Comparison of ENCODE assay signal across 13 cellular contexts in genomic region chr10:132175907-132176581, GRCh38. TPM values are rescaled to one million over a fixed set of nuclear protein-coding genes. Genes with fewer than 3 reads are reported as not detected.
DNase-seq lines count a peak whose midpoint lies in the region; ATAC-seq and TF ChIP-seq lines count a peak whose summit lies in the region.
"Had no signal": no experiment of that assay in that cellular context is flagged by ENCODE, and none has a peak within 500 bp of the region (broad histone marks: within the 10 kb centered on the region; RNA-seq: fewer than 3 reads in every experiment).

No MANE protein-coding gene starts in this region.

- H3K4me3 Mint-ChIP-seq in activated CD4-positive, alpha-beta T cell treated with anti-CD3 and anti-CD28 coated beads for 36 hours, result no peak overlapping the region
- H3K4me3 Mint-ChIP-seq in activated CD4-positive, alpha-beta T cell treated with anti-CD3 and anti-CD28 coated beads, Interleukin-2, amount 10 ng/mL, durations not matched to agents 24 days and 14 days, result no peak overlapping the region
- no peak overlapping the region for H3K4me3 Mint-ChIP-seq in endodermal cell
- H3K4me3 Mint-ChIP-seq: activated naive CD8-positive, alpha-beta T cell treated with anti-CD3 and anti-CD28 coated beads for 36 hours had no signal

- peaks cover 39% of the 10 kb centered on the region for H3K27me3 ChIP-seq in endodermal cell (ENCODE audit: control insufficient read depth, insufficient read depth, low read length, poor library complexity, severe bottlenecking)
- H3K27me3 ChIP-seq: ovary had no signal

- no peaks in the 10 kb centered on the region for H3K9me3 ChIP-seq in endodermal cell (ENCODE audit: control insufficient read depth, low read length)
- H3K9me3 ChIP-seq: ovary had no signal

- 15 to 34% methylated on average over 6 to 16 of the region's 16 CpGs for WGBS in endodermal cell (ENCODE audit: insufficient coverage in 1 of 2, insufficient read length in 1 of 2), 2 experiments

- peaks cover 3% of the 10 kb centered on the region for H3K9me3 Mint-ChIP-seq in activated CD4-positive, alpha-beta T cell treated with anti-CD3 and anti-CD28 coated beads for 36 hours (ENCODE audit: low read depth)
- peaks cover 16% of the 10 kb centered on the region for H3K9me3 Mint-ChIP-seq in activated CD4-positive, alpha-beta T cell treated with anti-CD3 and anti-CD28 coated beads, Interleukin-2, amount 10 ng/mL, durations not matched to agents 24 days and 14 days
- H3K9me3 Mint-ChIP-seq in endodermal cell, result peaks cover 7% of the 10 kb centered on the region

- no peak overlapping the region for H3K27ac Mint-ChIP-seq in activated CD4-positive, alpha-beta T cell treated with anti-CD3 and anti-CD28 coated beads for 36 hours
- no peak overlapping the region for H3K27ac Mint-ChIP-seq in activated CD4-positive, alpha-beta T cell treated with anti-CD3 and anti-CD28 coated beads, Interleukin-2, amount 10 ng/mL, durations not matched to agents 24 days and 14 days
- H3K27ac Mint-ChIP-seq in endodermal cell, result no peak overlapping the region
- H3K27ac Mint-ChIP-seq: activated naive CD8-positive, alpha-beta T cell treated with anti-CD3 and anti-CD28 coated beads for 36 hours had no signal

- intact Hi-C loops in activated CD4-positive, alpha-beta T cell treated with anti-CD3 and anti-CD28 coated beads for 36 hours (cut with DNase I, micrococcal nuclease), result no loop called here
- intact Hi-C loops in activated CD4-positive, alpha-beta T cell treated with anti-CD3 and anti-CD28 coated beads, Interleukin-2, amount 10 ng/mL, durations not matched to agents 24 days and 14 days (cut with micrococcal nuclease), result no loop called here

- peaks cover 7% of the 10 kb centered on the region for H3K4me1 Mint-ChIP-seq in activated CD4-positive, alpha-beta T cell treated with anti-CD3 and anti-CD28 coated beads for 36 hours
- H3K4me1 Mint-ChIP-seq in activated CD4-positive, alpha-beta T cell treated with anti-CD3 and anti-CD28 coated beads, Interleukin-2, amount 10 ng/mL, durations not matched to agents 24 days and 14 days, result peaks cover 4% of the 10 kb centered on the region
- H3K4me1 Mint-ChIP-seq in endodermal cell, result no peaks in the 10 kb centered on the region

- DNase-seq in activated CD4-positive, alpha-beta T cell treated with anti-CD3 and anti-CD28 coated beads for 36 hours, result peak; percentile 44
- no peak for DNase-seq in activated CD4-positive, alpha-beta T cell treated with anti-CD3 and anti-CD28 coated beads, Interleukin-2, amount 10 ng/mL, durations not matched to agents 24 days and 14 days
- DNase-seq in NCI-H2227 treated with DMSO at 0.1 percent for 48 hours (lab: John Stamatoyannopoulos, UW) (peak; percentile 35), endodermal cell (peak; percentile 76), putamen (ENCODE audit: low spot score) (peak; percentile 77), GM10266 (ENCODE audit: extremely low spot score) (no peak), D341Med (ENCODE audit: low spot score) (no peak), GM03348 (ENCODE audit: low spot score) (no peak)
- DNase-seq: activated naive CD8-positive, alpha-beta T cell treated with anti-CD3 and anti-CD28 coated beads for 36 hours; KG1 had no signal

- peak overlapping the region; percentile 53 for H3K27ac ChIP-seq in endodermal cell (ENCODE audit: low read depth, low read length)
- H3K27ac ChIP-seq: C4-2B, ovary had no signal

- no peak overlapping the region for H3K4me3 ChIP-seq in endodermal cell (ENCODE audit: low read length)
- H3K4me3 ChIP-seq: GM12878, ovary had no signal

- ATAC-seq in activated CD4-positive, alpha-beta T cell treated with anti-CD3 and anti-CD28 coated beads for 36 hours, result peak; percentile 80
- ATAC-seq: GM12878 had no signal

- no peaks in the 10 kb centered on the region for H3K36me3 Mint-ChIP-seq in activated CD4-positive, alpha-beta T cell treated with anti-CD3 and anti-CD28 coated beads for 36 hours (ENCODE audit: low read depth)
- peaks cover 4% of the 10 kb centered on the region for H3K36me3 Mint-ChIP-seq in activated CD4-positive, alpha-beta T cell treated with anti-CD3 and anti-CD28 coated beads, Interleukin-2, amount 10 ng/mL, durations not matched to agents 24 days and 14 days (ENCODE audit: low read depth)
- H3K36me3 Mint-ChIP-seq in endodermal cell (ENCODE audit: low read depth), result no peaks in the 10 kb centered on the region
- H3K36me3 Mint-ChIP-seq: activated naive CD8-positive, alpha-beta T cell treated with anti-CD3 and anti-CD28 coated beads for 36 hours had no signal

- H3K27me3 Mint-ChIP-seq in activated CD4-positive, alpha-beta T cell treated with anti-CD3 and anti-CD28 coated beads for 36 hours, result peaks cover 30% of the 10 kb centered on the region
- H3K27me3 Mint-ChIP-seq in activated CD4-positive, alpha-beta T cell treated with anti-CD3 and anti-CD28 coated beads, Interleukin-2, amount 10 ng/mL, durations not matched to agents 24 days and 14 days, result peaks cover 22% of the 10 kb centered on the region
- H3K27me3 Mint-ChIP-seq in endodermal cell (ENCODE audit: insufficient read depth), result peaks cover 14% of the 10 kb centered on the region

- H3K4me1 ChIP-seq in endodermal cell (ENCODE audit: control insufficient read depth, insufficient read depth, low read length), result no peaks in the 10 kb centered on the region

- TF ChIP-seq CTCF in endodermal cell (conservative IDR thresholded peaks at IDR 0.05) (no peak), GM10266 (IDR thresholded peaks at IDR 0.05; ENCODE audit: control insufficient read depth, insufficient read depth, low read depth, missing control alignments) (no peak)

- no peak overlapping the region for H3K9ac ChIP-seq in endodermal cell (ENCODE audit: extremely low read depth, low read length, poor library complexity, severe bottlenecking)

- no peaks in the 10 kb centered on the region for H3K36me3 ChIP-seq in endodermal cell (ENCODE audit: control insufficient read depth, insufficient read depth, low read length)
- H3K36me3 ChIP-seq: ovary had no signal

- POLR2A ChIA-PET in activated CD4-positive, alpha-beta T cell treated with anti-CD3 and anti-CD28 coated beads for 36 hours (lab: Charles Lee), result interaction anchor here (0.8 kb wide), 1 partner anchor 222 kb away, joined by 4 read pairs; no protein-coding TSS in a partner anchor

- CTCF ChIA-PET in activated CD4-positive, alpha-beta T cell treated with anti-CD3 and anti-CD28 coated beads for 36 hours (lab: Charles Lee), result interaction anchor here (0.9 kb wide), 1 partner anchor 153 kb away, joined by 3 read pairs; no protein-coding TSS in a partner anchor

RNA-seq across cellular contexts. Expression of gene DPYSL4, which starts 10.7 kb away (rescaled TPM):
- 10 to 100 TPM; 15.0 to 15.2 TPM for total RNA-seq in activated CD4-positive, alpha-beta T cell treated with anti-CD3 and anti-CD28 coated beads for 36 hours
- 32.5 TPM in 2 replicates for total RNA-seq in activated CD4-positive, alpha-beta T cell treated with anti-CD3 and anti-CD28 coated beads, Interleukin-2, amount 10 ng/mL, durations not matched to agents 24 days and 14 days
- total RNA-seq in endodermal cell, result 10 to 100 TPM in 1 of 2 donors, 1 to 10 TPM in 1; 5.1 to 13.5 TPM
- polyA plus RNA-seq in endodermal cell (2013, experiment 1 of 2), result 62.3 TPM
- polyA plus RNA-seq in endodermal cell (2013, experiment 2 of 2), result 52.7 TPM

Comparison
In these comparisons a context has a peak if more than half of its experiments do, and no peak if none do; other contexts are left out.
1. DNase-seq: peak in activated CD4-positive, alpha-beta T cell treated with anti-CD3 and anti-CD28 coated beads for 36 hours (single experiment), NCI-H2227 treated with DMSO at 0.1 percent for 48 hours (single experiment), endodermal cell (single experiment) and putamen (single experiment); none in activated CD4-positive, alpha-beta T cell treated with anti-CD3 and anti-CD28 coated beads, Interleukin-2, amount 10 ng/mL, durations not matched to agents 24 days and 14 days (single experiment), GM10266 (single experiment), D341Med (single experiment) and GM03348 (single experiment).